Comparison of ENCODE assay signal across 23 cellular contexts in the genomic region with DNA sequence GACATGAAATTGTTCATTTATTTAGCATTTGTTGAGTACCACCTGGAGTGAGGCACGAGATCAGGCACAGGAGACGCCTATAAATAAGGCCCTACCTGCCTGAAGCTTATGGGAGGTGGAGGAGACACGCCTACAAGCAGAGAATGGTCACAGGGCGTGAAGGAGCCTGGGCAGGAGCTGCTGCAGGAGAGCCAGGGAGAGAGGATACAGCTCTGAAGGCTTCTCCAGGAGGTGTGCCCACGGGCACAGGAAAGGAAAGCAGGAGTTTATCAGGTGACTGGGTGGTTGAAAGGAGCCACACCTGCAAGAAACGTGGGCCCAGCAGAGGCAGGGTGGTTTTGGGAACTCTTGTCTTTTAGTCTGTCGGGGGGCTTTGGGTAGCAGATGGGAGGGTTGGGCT.
DNase-seq lines count a peak whose midpoint lies in the region; ATAC-seq, FAIRE-seq and TF ChIP-seq lines count a peak whose summit lies in the region.
"Had no signal": no experiment of that assay in that cellular context is flagged by ENCODE, and none has a peak within 500 bp of the region (broad histone marks: within the 10 kb centered on the region; RNA-seq: fewer than 3 reads in every experiment).

No MANE protein-coding gene starts in this region.

- peak overlapping the region; percentile 46 for H3K27ac Mint-ChIP-seq in stimulated activated naive CD8-positive, alpha-beta T cell treated with anti-CD3 and anti-CD28 coated beads, Interleukin-15, Interleukin-2, amounts not matched to agents 100 ng/mL and 50 ng/mL, for 24 hours
- peak overlapping the region; percentile 50 to 84 for H3K27ac Mint-ChIP-seq in T-cell

- no peaks in the 10 kb centered on the region for H3K9me3 Mint-ChIP-seq in stimulated activated naive CD8-positive, alpha-beta T cell treated with anti-CD3 and anti-CD28 coated beads, Interleukin-15, Interleukin-2, amounts not matched to agents 100 ng/mL and 50 ng/mL, for 24 hours
- H3K9me3 Mint-ChIP-seq in T-cell: no peaks in the 10 kb centered on the region
- H3K9me3 Mint-ChIP-seq: IgD-negative memory B cell had no signal

- peaks cover 21% of the 10 kb centered on the region for H3K36me3 Mint-ChIP-seq in stimulated activated naive CD8-positive, alpha-beta T cell treated with anti-CD3 and anti-CD28 coated beads, Interleukin-15, Interleukin-2, amounts not matched to agents 100 ng/mL and 50 ng/mL, for 24 hours (ENCODE audit: low read depth)
- H3K36me3 Mint-ChIP-seq in T-cell: peaks cover 33% of the 10 kb centered on the region

- H3K27me3 ChIP-seq in smooth muscle cell (ENCODE audit: low read depth) (no peaks in the 10 kb centered on the region), SK-N-SH (ENCODE audit: insufficient read depth) (no peaks in the 10 kb centered on the region)
- H3K27me3 ChIP-seq: ascending aorta, hepatocyte had no signal

- H3K4me3 ChIP-seq in kidney (ENCODE audit: low read length in 2 of 2): no peak overlapping the region
- H3K4me3 ChIP-seq in smooth muscle cell: no peak overlapping the region
- H3K4me3 ChIP-seq in SK-N-SH (ENCODE audit: low read depth in 2 of 2, low read length in 1 of 2): no peak overlapping the region
- H3K4me3 ChIP-seq: ascending aorta, hepatocyte had no signal

- H3K9me3 ChIP-seq in kidney (ENCODE audit: control insufficient read depth in 1 of 2, low read length in 2 of 2) (no peaks in the 10 kb centered on the region), smooth muscle cell (replicated peaks; ENCODE audit: low read depth) (no peaks in the 10 kb centered on the region), SK-N-SH (no peaks in the 10 kb centered on the region)
- H3K9me3 ChIP-seq: ascending aorta had no signal

- H3K4me2 ChIP-seq in smooth muscle cell (no peak overlapping the region), SK-N-SH (no peak overlapping the region)
- H3K4me2 ChIP-seq: hepatocyte had no signal

- H3K9ac ChIP-seq in kidney (ENCODE audit: low read length in 2 of 2) (no peak overlapping the region), smooth muscle cell (ENCODE audit: low read depth) (no peak overlapping the region), SK-N-SH (no peak overlapping the region)

- TF ChIP-seq CTCF in kidney (IDR thresholded peaks at IDR 0.05; ENCODE audit: borderline replicate concordance, extremely low read depth, insufficient read depth): no peak
- no peak for TF ChIP-seq CTCF in smooth muscle cell (IDR thresholded peaks at IDR 0.05; ENCODE audit: borderline replicate concordance, insufficient read depth, poor library complexity, severe bottlenecking)
- no peak for TF ChIP-seq CTCF in SK-N-SH (IDR thresholded peaks at IDR 0.05)

- CTCF ChIA-PET in T-cell (lab: Charles Lee) (no interaction called here), SK-N-SH (lab: Yijun Ruan, JAX) (interaction anchor here (1.4 to 12.9 kb wide), 3 partner anchors 8 to 136 kb away, joined by 3 to 237 read pairs (median 44); no protein-coding TSS in a partner anchor)

- no peaks in the 10 kb centered on the region for H3K27me3 Mint-ChIP-seq in stimulated activated naive CD8-positive, alpha-beta T cell treated with anti-CD3 and anti-CD28 coated beads, Interleukin-15, Interleukin-2, amounts not matched to agents 100 ng/mL and 50 ng/mL, for 24 hours
- H3K27me3 Mint-ChIP-seq in T-cell: no peaks in the 10 kb centered on the region
- H3K27me3 Mint-ChIP-seq: IgD-negative memory B cell had no signal

- no peak for DNase-seq in stimulated activated naive CD8-positive, alpha-beta T cell treated with anti-CD3 and anti-CD28 coated beads, Interleukin-15, Interleukin-2, amounts not matched to agents 100 U/mL and 50 U/mL, for 24 hours
- DNase-seq in T-cell: no peak
- peak; percentile 27 for DNase-seq in kidney
- no peak for DNase-seq in smooth muscle cell (lab: John Stamatoyannopoulos, UW; ENCODE audit: unreplicated experiment)
- DNase-seq in SK-N-SH: no peak
- DNase-seq in activated CD4-positive, CD25-positive, alpha-beta regulatory T cell (lab: John Stamatoyannopoulos, UW): no peak
- DNase-seq: activated T-cell treated with anti-CD3 and anti-CD28 coated beads, Interleukin-2, amount 50 U/mL, for 48 hours; DMS 273 treated with DMSO at 0.1 percent for 48 hours; GF-D8; GOT3; kidney glomerular epithelial cell; MV-4-11; NCI-H1930; NCI-H446 treated with DMSO at 0.1 percent for 48 hours; occipital lobe; right cardiac atrium; SHP77 had no signal

- H3K27ac ChIP-seq in kidney (ENCODE audit: low read depth in 2 of 2, low read length in 2 of 2) (no peak overlapping the region), smooth muscle cell (ENCODE audit: low read depth) (no peak overlapping the region), SK-N-SH (ENCODE audit: low read depth in 2 of 2, low read length in 1 of 2) (no peak overlapping the region)
- H3K27ac ChIP-seq: ascending aorta, hepatocyte, HL-60 had no signal

- no peaks in the 10 kb centered on the region for H3K9me2 ChIP-seq in SK-N-SH

- no peak for FAIRE-seq in kidney (lab: Jason Lieb, UNC)

- H3K36me3 ChIP-seq in kidney (ENCODE audit: control insufficient read depth in 1 of 2, insufficient read depth in 2 of 2, low read length in 2 of 2): peaks cover 0 to 7% of the 10 kb centered on the region in 2 donors
- no peaks in the 10 kb centered on the region for H3K36me3 ChIP-seq in smooth muscle cell (ENCODE audit: low read depth)
- H3K36me3 ChIP-seq in SK-N-SH (replicated peaks in 1 of 2; ENCODE audit: control insufficient read depth in 1 of 2, insufficient read depth in 2 of 2, low read length in 1 of 2): no peaks in the 10 kb centered on the region

- no peak overlapping the region for H3K4me3 Mint-ChIP-seq in stimulated activated naive CD8-positive, alpha-beta T cell treated with anti-CD3 and anti-CD28 coated beads, Interleukin-15, Interleukin-2, amounts not matched to agents 100 ng/mL and 50 ng/mL, for 24 hours
- H3K4me3 Mint-ChIP-seq in T-cell: peak overlapping the region in 1 of 3 donors; percentile 50

- TF ChIP-seq RAD21 in SK-N-SH (IDR thresholded peaks at IDR 0.05; ENCODE audit: low read length): no peak

- H3K4me1 Mint-ChIP-seq in stimulated activated naive CD8-positive, alpha-beta T cell treated with anti-CD3 and anti-CD28 coated beads, Interleukin-15, Interleukin-2, amounts not matched to agents 100 ng/mL and 50 ng/mL, for 24 hours (ENCODE audit: low read depth): peaks cover 27% of the 10 kb centered on the region
- peaks cover 51 to 54% (median 52%) of the 10 kb centered on the region in 3 donors for H3K4me1 Mint-ChIP-seq in T-cell

- H4K20me1 ChIP-seq in smooth muscle cell (ENCODE audit: low read depth): peaks cover 4% of the 10 kb centered on the region
- H4K20me1 ChIP-seq in SK-N-SH (ENCODE audit: insufficient read depth): no peaks in the 10 kb centered on the region

- intact Hi-C loops in kidney (cut with DNase I): no loop called here

- H3F3A ChIP-seq in smooth muscle cell (ENCODE audit: low read depth) (no peaks in the 10 kb centered on the region), SK-N-SH (replicated peaks; ENCODE audit: insufficient read depth) (no peaks in the 10 kb centered on the region)

- POLR2A ChIA-PET in T-cell (lab: Charles Lee) (no interaction called here), SK-N-SH (lab: Yijun Ruan, JAX) (no interaction called here)

- no peak overlapping the region for H2AFZ ChIP-seq in smooth muscle cell (ENCODE audit: low read depth)
- no peak overlapping the region for H2AFZ ChIP-seq in SK-N-SH (ENCODE audit: low read depth)
- H2AFZ ChIP-seq: hepatocyte had no signal

- WGBS in smooth muscle cell (ENCODE audit: low lambda C conversion rate): 83% methylated on average over 7 of the region's 7 CpGs
- 90% methylated on average over 7 of the region's 7 CpGs for WGBS in SK-N-SH (ENCODE audit: low lambda C conversion rate)

- no peak for ATAC-seq in stimulated activated naive CD8-positive, alpha-beta T cell treated with anti-CD3 and anti-CD28 coated beads, Interleukin-15, Interleukin-2, amounts not matched to agents 100 U/mL and 50 U/mL, for 24 hours
- ATAC-seq in T-cell (replicated peaks in 1 of 4) (no peak), GM21528 (IDR thresholded peaks at IDR 0.05; ENCODE audit: low FRiP score, unreplicated experiment) (no peak)

- no peaks in the 10 kb centered on the region for H3K4me1 ChIP-seq in kidney (ENCODE audit: control insufficient read depth in 1 of 2, insufficient read depth in 1 of 2, low read depth in 1 of 2, low read length in 2 of 2)
- no peaks in the 10 kb centered on the region for H3K4me1 ChIP-seq in smooth muscle cell (ENCODE audit: low read depth)
- H3K4me1 ChIP-seq in SK-N-SH (ENCODE audit: control insufficient read depth in 1 of 2, insufficient read depth in 2 of 2, low read depth in 1 of 2, low read length in 1 of 2): no peaks in the 10 kb centered on the region; a peak in 1 of 4 replicates
- H3K4me1 ChIP-seq: ascending aorta had no signal

- H3K79me2 ChIP-seq in smooth muscle cell (ENCODE audit: low read depth) (peaks cover 3% of the 10 kb centered on the region), SK-N-SH (ENCODE audit: insufficient read depth) (no peaks in the 10 kb centered on the region)
- H3K79me2 ChIP-seq: hepatocyte had no signal

- no peak for TF ChIP-seq EP300 in SK-N-SH (IDR thresholded peaks at IDR 0.05; ENCODE audit: borderline replicate concordance in 1 of 2, low read depth in 1 of 2, low read length in 1 of 2)

TF ChIP-seq in SK-N-SH, 30 proteins besides CTCF, POLR2A, EP300 and RAD21:
- TF ChIP-seq NRF1 (IDR thresholded peaks at IDR 0.05; ENCODE audit: low read depth, low read length) (no peak), GABPA (IDR thresholded peaks at IDR 0.05; ENCODE audit: low read depth) (no peak), CHD2 (IDR thresholded peaks at IDR 0.05; ENCODE audit: low read length, partially characterized antibody) (no peak), YY1 (IDR thresholded peaks at IDR 0.05; ENCODE audit: low read depth) (no peak), RXRA (IDR thresholded peaks at IDR 0.05; ENCODE audit: borderline replicate concordance, low read depth) (no peak), MXI1 (IDR thresholded peaks at IDR 0.05; ENCODE audit: low read depth, low read length) (no peak)
- TF ChIP-seq, protein P1, sequence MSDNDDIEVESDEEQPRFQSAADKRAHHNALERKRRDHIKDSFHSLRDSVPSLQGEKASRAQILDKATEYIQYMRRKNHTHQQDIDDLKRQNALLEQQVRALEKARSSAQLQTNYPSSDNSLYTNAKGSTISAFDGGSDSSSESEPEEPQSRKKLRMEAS (IDR thresholded peaks at IDR 0.05; ENCODE audit: low read depth): no peak
